In the genomic region with DNA sequence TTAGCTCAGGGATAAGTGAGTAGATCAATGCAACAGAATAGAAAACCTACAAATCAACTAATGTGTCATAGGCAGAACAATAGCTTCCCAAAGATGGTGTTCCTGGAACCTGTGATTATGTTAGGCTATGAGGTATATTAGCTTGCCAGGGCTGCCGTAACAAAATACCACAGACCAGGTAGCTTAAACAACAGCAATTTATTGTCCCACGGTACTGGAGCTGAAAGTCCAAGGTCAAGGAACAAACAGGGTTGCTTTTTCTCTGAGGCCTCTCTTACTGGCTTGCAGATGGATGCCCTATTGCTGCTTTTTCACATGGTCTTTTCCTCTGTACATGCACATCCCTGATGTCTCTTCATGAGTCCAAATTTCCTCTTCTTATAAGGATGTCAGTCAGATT, we compare ENCODE assay signal across 1 cellular context.
A peak's percentile ranks its signal among the peaks of the same experiment; 100 is the strongest.
TF ChIP-seq lines count a peak whose summit lies in the region.

No MANE protein-coding gene starts in this region.

TF ChIP-seq in HepG2, 621 proteins besides CTCF, POLR2A, EP300 and RAD21 (continued from another document):
- TF ChIP-seq ZBTB40 (IDR thresholded peaks at IDR 0.05) (no peak), ZBTB40 (CRISPR knock-in tag; IDR thresholded peaks at IDR 0.05) (no peak), HDAC2 (CRISPR knock-in tag; IDR thresholded peaks at IDR 0.05) (no peak), SOX5 (CRISPR knock-in tag; IDR thresholded peaks at IDR 0.05; ENCODE audit: borderline replicate concordance) (0 out of 2 replicates have a peak, but pooled peaks have one; percentile 21), SOX13 (IDR thresholded peaks at IDR 0.05) (no peak), SOX13 (CRISPR knock-in tag; conservative IDR thresholded peaks at IDR 0.05 in 1 of 2, IDR thresholded peaks at IDR 0.05 in 1 of 2) (0 out of 4 replicates have a peak, but pooled peaks of 1 of the 2 experiments have one; percentile 23), MAZ (IDR thresholded peaks at IDR 0.05; ENCODE audit: borderline replicate concordance, low read depth, low read length) (no peak), MAZ (CRISPR knock-in tag; IDR thresholded peaks at IDR 0.05; ENCODE audit: low read depth) (no peak), ZNF879 (CRISPR knock-in tag; IDR thresholded peaks at IDR 0.05) (no peak), HNF4G (IDR thresholded peaks at IDR 0.05; ENCODE audit: borderline replicate concordance, low read depth, low read length) (peak; percentile 49), HNF4G (CRISPR knock-in tag; IDR thresholded peaks at IDR 0.05; ENCODE audit: borderline replicate concordance, low read depth) (no peak), ZNF329 (CRISPR knock-in tag; IDR thresholded peaks at IDR 0.05; ENCODE audit: low read depth) (no peak), ZNF24 (IDR thresholded peaks at IDR 0.05) (no peak), ZBTB21 (CRISPR knock-in tag; IDR thresholded peaks at IDR 0.05) (peak; percentile 44; the same call in 1 of the 2 replicates), SOX6 (IDR thresholded peaks at IDR 0.05) (no peak), SOX6 (CRISPR knock-in tag; IDR thresholded peaks at IDR 0.05) (peak; percentile 54), ETV6 (CRISPR knock-in tag; conservative IDR thresholded peaks at IDR 0.05) (no peak), NAIF1 (CRISPR knock-in tag; IDR thresholded peaks at IDR 0.05; ENCODE audit: borderline replicate concordance) (no peak), HNF4A (CRISPR knock-in tag; IDR thresholded peaks at IDR 0.05) (peak; percentile 54)
- TF ChIP-seq, protein P1, sequence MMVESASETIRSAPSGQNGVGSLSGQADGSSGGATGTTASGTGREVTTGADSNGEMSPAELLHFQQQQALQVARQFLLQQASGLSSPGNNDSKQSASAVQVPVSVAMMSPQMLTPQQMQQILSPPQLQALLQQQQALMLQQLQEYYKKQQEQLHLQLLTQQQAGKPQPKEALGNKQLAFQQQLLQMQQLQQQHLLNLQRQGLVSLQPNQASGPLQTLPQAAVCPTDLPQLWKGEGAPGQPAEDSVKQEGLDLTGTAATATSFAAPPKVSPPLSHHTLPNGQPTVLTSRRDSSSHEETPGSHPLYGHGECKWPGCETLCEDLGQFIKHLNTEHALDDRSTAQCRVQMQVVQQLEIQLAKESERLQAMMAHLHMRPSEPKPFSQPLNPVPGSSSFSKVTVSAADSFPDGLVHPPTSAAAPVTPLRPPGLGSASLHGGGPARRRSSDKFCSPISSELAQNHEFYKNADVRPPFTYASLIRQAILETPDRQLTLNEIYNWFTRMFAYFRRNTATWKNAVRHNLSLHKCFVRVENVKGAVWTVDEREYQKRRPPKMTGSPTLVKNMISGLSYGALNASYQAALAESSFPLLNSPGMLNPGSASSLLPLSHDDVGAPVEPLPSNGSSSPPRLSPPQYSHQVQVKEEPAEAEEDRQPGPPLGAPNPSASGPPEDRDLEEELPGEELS (CRISPR knock-in tag; IDR thresholded peaks at IDR 0.05) = no peak
- TF ChIP-seq, protein P2, sequence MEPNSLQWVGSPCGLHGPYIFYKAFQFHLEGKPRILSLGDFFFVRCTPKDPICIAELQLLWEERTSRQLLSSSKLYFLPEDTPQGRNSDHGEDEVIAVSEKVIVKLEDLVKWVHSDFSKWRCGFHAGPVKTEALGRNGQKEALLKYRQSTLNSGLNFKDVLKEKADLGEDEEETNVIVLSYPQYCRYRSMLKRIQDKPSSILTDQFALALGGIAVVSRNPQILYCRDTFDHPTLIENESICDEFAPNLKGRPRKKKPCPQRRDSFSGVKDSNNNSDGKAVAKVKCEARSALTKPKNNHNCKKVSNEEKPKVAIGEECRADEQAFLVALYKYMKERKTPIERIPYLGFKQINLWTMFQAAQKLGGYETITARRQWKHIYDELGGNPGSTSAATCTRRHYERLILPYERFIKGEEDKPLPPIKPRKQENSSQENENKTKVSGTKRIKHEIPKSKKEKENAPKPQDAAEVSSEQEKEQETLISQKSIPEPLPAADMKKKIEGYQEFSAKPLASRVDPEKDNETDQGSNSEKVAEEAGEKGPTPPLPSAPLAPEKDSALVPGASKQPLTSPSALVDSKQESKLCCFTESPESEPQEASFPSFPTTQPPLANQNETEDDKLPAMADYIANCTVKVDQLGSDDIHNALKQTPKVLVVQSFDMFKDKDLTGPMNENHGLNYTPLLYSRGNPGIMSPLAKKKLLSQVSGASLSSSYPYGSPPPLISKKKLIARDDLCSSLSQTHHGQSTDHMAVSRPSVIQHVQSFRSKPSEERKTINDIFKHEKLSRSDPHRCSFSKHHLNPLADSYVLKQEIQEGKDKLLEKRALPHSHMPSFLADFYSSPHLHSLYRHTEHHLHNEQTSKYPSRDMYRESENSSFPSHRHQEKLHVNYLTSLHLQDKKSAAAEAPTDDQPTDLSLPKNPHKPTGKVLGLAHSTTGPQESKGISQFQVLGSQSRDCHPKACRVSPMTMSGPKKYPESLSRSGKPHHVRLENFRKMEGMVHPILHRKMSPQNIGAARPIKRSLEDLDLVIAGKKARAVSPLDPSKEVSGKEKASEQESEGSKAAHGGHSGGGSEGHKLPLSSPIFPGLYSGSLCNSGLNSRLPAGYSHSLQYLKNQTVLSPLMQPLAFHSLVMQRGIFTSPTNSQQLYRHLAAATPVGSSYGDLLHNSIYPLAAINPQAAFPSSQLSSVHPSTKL (CRISPR knock-in tag; IDR thresholded peaks at IDR 0.05) = peak; percentile 48; the same call in 1 of the 2 replicates
- TF ChIP-seq, protein P3, sequence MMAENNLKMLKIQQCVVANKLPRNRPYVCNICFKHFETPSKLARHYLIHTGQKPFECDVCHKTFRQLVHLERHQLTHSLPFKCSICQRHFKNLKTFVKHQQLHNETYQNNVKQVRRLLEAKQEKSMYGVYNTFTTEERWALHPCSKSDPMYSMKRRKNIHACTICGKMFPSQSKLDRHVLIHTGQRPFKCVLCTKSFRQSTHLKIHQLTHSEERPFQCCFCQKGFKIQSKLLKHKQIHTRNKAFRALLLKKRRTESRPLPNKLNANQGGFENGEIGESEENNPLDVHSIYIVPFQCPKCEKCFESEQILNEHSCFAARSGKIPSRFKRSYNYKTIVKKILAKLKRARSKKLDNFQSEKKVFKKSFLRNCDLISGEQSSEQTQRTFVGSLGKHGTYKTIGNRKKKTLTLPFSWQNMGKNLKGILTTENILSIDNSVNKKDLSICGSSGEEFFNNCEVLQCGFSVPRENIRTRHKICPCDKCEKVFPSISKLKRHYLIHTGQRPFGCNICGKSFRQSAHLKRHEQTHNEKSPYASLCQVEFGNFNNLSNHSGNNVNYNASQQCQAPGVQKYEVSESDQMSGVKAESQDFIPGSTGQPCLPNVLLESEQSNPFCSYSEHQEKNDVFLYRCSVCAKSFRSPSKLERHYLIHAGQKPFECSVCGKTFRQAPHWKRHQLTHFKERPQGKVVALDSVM (CRISPR knock-in tag; IDR thresholded peaks at IDR 0.05) = no peak
- TF ChIP-seq, protein P4, sequence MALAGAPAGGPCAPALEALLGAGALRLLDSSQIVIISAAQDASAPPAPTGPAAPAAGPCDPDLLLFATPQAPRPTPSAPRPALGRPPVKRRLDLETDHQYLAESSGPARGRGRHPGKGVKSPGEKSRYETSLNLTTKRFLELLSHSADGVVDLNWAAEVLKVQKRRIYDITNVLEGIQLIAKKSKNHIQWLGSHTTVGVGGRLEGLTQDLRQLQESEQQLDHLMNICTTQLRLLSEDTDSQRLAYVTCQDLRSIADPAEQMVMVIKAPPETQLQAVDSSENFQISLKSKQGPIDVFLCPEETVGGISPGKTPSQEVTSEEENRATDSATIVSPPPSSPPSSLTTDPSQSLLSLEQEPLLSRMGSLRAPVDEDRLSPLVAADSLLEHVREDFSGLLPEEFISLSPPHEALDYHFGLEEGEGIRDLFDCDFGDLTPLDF (CRISPR knock-in tag; IDR thresholded peaks at IDR 0.05) = no peak
